In the genomic region with DNA sequence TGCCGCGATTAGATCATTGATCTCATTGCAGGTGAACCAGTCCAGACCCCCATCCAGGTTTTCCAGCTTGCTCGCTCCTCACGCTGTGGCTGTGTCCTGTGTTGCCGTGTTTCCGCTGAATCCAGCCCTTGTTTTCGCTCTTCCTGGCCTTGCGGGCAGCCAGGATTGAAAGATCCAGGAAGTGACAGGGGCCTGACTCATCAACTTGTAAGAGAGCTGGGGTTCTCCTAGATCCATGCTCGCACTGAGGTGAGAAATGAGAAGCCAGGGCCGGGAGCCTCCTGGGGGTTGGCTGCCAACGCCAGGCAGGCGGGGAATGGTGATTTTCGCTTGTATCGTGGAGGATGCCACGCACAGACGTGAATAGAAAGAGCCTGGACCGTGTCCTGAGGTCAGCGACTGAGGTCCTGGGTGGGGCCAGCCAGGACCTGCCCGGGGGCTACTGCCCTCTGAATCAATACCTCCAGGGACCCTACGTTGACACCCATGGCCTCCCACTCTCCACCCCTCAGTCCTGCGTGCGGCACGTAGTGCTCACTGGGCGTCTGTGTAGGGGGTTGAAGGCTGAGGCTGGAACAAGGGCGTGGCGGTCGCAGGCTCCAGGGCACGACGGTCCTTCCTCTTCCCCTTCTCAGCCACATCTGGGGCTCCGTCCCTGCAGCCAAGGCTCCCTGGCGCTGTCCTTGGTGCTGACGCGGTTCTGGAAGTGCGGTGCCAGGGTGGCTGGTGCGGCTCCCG, we compare ENCODE assay signal across 8 cellular contexts. TPM values are rescaled to one million over a fixed set of nuclear protein-coding genes. Genes with fewer than 3 reads are reported as not detected.
A peak's percentile ranks its signal among the peaks of the same experiment; 100 is the strongest.
DNase-seq lines count a peak whose midpoint lies in the region; ATAC-seq and TF ChIP-seq lines count a peak whose summit lies in the region.

No MANE protein-coding gene starts in this region.

- peak overlapping the region in 1 of 4 donors; percentile 49 for H3K27ac ChIP-seq in sigmoid colon

- peaks cover 10% of the 10 kb centered on the region for H3K9me3 ChIP-seq in iPS-18c (ENCODE audit: control insufficient read depth, insufficient read depth, low read length)
- no peaks in the 10 kb centered on the region for H3K9me3 ChIP-seq in sigmoid colon

- no peak for TF ChIP-seq EP300 in sigmoid colon (IDR thresholded peaks at IDR 0.05)

- H3K4me1 Mint-ChIP-seq in T-helper 2 cell treated with Interferon-gamma antibody and Interleukin-4, amounts not matched to agents 5 μg/mL and 100 μg/mL, for 36 hours (ENCODE audit: low read depth): peaks cover 10% of the 10 kb centered on the region

- H3K27me3 ChIP-seq in sigmoid colon: peaks cover 0 to 43% (median 14%) of the 10 kb centered on the region in 3 donors

- peaks cover 0 to 13% (median 7%) of the 10 kb centered on the region in 4 donors for H3K4me1 ChIP-seq in sigmoid colon

- intact Hi-C loops in sigmoid colon (cut with DNase I): no loop called here

- H3K36me3 Mint-ChIP-seq in T-helper 2 cell treated with Interferon-gamma antibody and Interleukin-4, amounts not matched to agents 5 μg/mL and 100 μg/mL, for 36 hours (ENCODE audit: low read depth): peaks cover 12% of the 10 kb centered on the region

- H3K4me3 ChIP-seq in cardiac fibroblast (replicated peaks in 1 of 2; ENCODE audit: low read depth in 2 of 2, low read length in 2 of 2): peak overlapping the region; percentile 44 to 49
- peak overlapping the region; percentile 69 for H3K4me3 ChIP-seq in iPS-18c (ENCODE audit: insufficient read depth, low read depth, low read length)
- peak overlapping the region; percentile 14 to 37 (median 26) for H3K4me3 ChIP-seq in sigmoid colon

- no peaks in the 10 kb centered on the region for H3K36me3 ChIP-seq in sigmoid colon

- TF ChIP-seq POLR2A in sigmoid colon (IDR thresholded peaks at IDR 0.05): no peak

- H3K27ac Mint-ChIP-seq in T-helper 2 cell treated with Interferon-gamma antibody and Interleukin-4, amounts not matched to agents 5 μg/mL and 100 μg/mL, for 36 hours: no peak overlapping the region

- peaks cover 6% of the 10 kb centered on the region for H3K9me3 Mint-ChIP-seq in T-helper 2 cell treated with Interferon-gamma antibody and Interleukin-4, amounts not matched to agents 5 μg/mL and 100 μg/mL, for 36 hours

- ATAC-seq in HG02973 (IDR thresholded peaks at IDR 0.05; ENCODE audit: unreplicated experiment) (no peak), GM19467 (IDR thresholded peaks at IDR 0.05; ENCODE audit: unreplicated experiment) (no peak)

- no peak for TF ChIP-seq CTCF in cardiac fibroblast (IDR thresholded peaks at IDR 0.05; ENCODE audit: low read depth, low read length)
- TF ChIP-seq CTCF in sigmoid colon (IDR thresholded peaks at IDR 0.05): no peak

- H3K27me3 Mint-ChIP-seq in T-helper 2 cell treated with Interferon-gamma antibody and Interleukin-4, amounts not matched to agents 5 μg/mL and 100 μg/mL, for 36 hours (ENCODE audit: low read depth): peaks cover 9% of the 10 kb centered on the region

- DNase-seq in GM04504 (ENCODE audit: low read depth) (peak; percentile 98), NCI-H187 (lab: John Stamatoyannopoulos, UW) (peak; percentile 71 to 80), cardiac fibroblast (ENCODE audit: low read depth in 2 of 2) (peak; percentile 99 to 100), sigmoid colon (peak; percentile 78)
- DNase-seq in T-helper 2 cell treated with Interferon-gamma antibody and Interleukin-4, amounts not matched to agents 5 μg/mL and 100 μg/mL, for 36 hours (ENCODE audit: low spot score): peak; percentile 52

- peak overlapping the region; percentile 67 for H3K4me3 Mint-ChIP-seq in T-helper 2 cell treated with Interferon-gamma antibody and Interleukin-4, amounts not matched to agents 5 μg/mL and 100 μg/mL, for 36 hours

- WGBS in sigmoid colon, 2 donors: 2 to 5% methylated on average over 36 of the region's 36 CpGs

RNA-seq across cellular contexts. Expression of gene PTPRH, which starts 7.3 kb away (rescaled TPM):
- 1 to 10 TPM in 3 of 4 donors, under 1 TPM in 1; 0.95 to 4.3 (median 2.0) TPM for total RNA-seq in sigmoid colon
- 10 to 100 TPM; 31.2 to 61.3 (median 33.3) TPM for polyA plus RNA-seq in sigmoid colon

RNA-seq across cellular contexts. Expression of gene TMEM86B, which starts 11.9 kb away (rescaled TPM):
- total RNA-seq in sigmoid colon: 1 to 10 TPM; 1.1 to 3.6 (median 1.8) TPM
- 1 to 10 TPM in 2 of 3 donors, under 1 TPM in 1; 0.69 to 7.9 (median 1.8) TPM for polyA plus RNA-seq in sigmoid colon

RNA-seq across cellular contexts. Expression of gene SYT5, which starts 36.5 kb away (rescaled TPM):
- total RNA-seq in sigmoid colon: 1 to 10 TPM in 3 of 4 donors, under 1 TPM in 1; 0.99 to 7.8 (median 2.4) TPM
- polyA plus RNA-seq in sigmoid colon: 1 to 10 TPM in 2 of 3 donors, under 1 TPM in 1; 0.69 to 9.6 (median 1.6) TPM

RNA-seq across cellular contexts. Expression of gene PPP6R1, which starts 42.2 kb away (rescaled TPM):
- total RNA-seq in sigmoid colon: 10 to 100 TPM; 17.1 to 46.8 (median 24.9) TPM
- 10 to 100 TPM; 19.8 to 78.1 (median 22.9) TPM for polyA plus RNA-seq in sigmoid colon

RNA-seq across cellular contexts. Expression of gene DNAAF3, which starts 50.2 kb away (rescaled TPM):
- not detected for total RNA-seq in sigmoid colon
- 1 to 10 TPM in 1 of 3 donors, not detected in 2; 1.1 TPM for polyA plus RNA-seq in sigmoid colon
